Comparison of ENCODE assay signal across 1 cellular context in the genomic region with DNA sequence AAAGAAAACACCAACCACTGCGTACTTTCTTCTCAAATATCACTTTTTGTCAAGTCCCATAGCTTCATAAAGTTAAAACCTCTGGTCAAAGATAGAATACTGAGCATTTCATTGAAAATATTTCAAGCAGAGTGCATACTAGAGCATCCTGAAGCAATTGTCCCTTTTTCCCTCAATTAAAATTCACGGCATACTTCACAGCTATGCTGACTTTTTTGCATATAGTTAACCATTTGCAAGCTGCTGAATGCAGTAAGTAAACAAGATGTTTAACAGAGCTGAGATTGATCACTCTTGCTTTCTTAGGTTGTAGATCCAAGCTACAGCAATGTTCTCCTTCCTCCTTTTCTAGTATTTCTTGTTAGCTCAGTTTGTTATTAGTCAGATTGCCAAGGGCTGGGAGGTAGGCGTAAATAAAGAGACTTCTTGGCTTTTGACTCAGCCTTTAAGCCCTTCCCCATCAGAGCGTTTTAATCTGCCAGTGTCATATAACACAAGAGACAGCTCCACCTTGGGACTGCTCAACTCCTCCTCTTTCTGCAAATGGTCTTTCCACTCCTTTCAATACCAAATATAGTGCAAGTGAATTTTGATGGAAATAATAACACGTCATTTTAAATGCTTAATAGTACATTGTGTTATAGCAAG.
TF ChIP-seq lines count a peak whose summit lies in the region.

A gene with protein sequence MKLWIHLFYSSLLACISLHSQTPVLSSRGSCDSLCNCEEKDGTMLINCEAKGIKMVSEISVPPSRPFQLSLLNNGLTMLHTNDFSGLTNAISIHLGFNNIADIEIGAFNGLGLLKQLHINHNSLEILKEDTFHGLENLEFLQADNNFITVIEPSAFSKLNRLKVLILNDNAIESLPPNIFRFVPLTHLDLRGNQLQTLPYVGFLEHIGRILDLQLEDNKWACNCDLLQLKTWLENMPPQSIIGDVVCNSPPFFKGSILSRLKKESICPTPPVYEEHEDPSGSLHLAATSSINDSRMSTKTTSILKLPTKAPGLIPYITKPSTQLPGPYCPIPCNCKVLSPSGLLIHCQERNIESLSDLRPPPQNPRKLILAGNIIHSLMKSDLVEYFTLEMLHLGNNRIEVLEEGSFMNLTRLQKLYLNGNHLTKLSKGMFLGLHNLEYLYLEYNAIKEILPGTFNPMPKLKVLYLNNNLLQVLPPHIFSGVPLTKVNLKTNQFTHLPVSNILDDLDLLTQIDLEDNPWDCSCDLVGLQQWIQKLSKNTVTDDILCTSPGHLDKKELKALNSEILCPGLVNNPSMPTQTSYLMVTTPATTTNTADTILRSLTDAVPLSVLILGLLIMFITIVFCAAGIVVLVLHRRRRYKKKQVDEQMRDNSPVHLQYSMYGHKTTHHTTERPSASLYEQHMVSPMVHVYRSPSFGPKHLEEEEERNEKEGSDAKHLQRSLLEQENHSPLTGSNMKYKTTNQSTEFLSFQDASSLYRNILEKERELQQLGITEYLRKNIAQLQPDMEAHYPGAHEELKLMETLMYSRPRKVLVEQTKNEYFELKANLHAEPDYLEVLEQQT (minus strand): TSS at position 421 of the 648 bp plus-strand sequence. CDS start 2,911 bp downstream, outside the sequence.

TF ChIP-seq in HepG2, 621 proteins besides CTCF, POLR2A, EP300 and RAD21 (continued from another document):
- TF ChIP-seq, protein P1, sequence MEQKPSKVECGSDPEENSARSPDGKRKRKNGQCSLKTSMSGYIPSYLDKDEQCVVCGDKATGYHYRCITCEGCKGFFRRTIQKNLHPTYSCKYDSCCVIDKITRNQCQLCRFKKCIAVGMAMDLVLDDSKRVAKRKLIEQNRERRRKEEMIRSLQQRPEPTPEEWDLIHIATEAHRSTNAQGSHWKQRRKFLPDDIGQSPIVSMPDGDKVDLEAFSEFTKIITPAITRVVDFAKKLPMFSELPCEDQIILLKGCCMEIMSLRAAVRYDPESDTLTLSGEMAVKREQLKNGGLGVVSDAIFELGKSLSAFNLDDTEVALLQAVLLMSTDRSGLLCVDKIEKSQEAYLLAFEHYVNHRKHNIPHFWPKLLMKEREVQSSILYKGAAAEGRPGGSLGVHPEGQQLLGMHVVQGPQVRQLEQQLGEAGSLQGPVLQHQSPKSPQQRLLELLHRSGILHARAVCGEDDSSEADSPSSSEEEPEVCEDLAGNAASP (CRISPR knock-in tag; IDR thresholded peaks at IDR 0.05; ENCODE audit: borderline replicate concordance) = no peak
- TF ChIP-seq JUNB (CRISPR knock-in tag; IDR thresholded peaks at IDR 0.05; ENCODE audit: borderline replicate concordance) (no peak), ZMYM3 (CRISPR knock-in tag; IDR thresholded peaks at IDR 0.05) (no peak), ZFP36L2 (CRISPR knock-in tag; IDR thresholded peaks at IDR 0.05) (no peak), PCBP2 (optimal IDR thresholded peaks at IDR 0.05; ENCODE audit: low read depth, low read length, poor library complexity, severe bottlenecking) (no peak), SYNCRIP (IDR thresholded peaks at IDR 0.05; ENCODE audit: insufficient read depth, low read depth, low read length) (no peak), CENPT (CRISPR knock-in tag; IDR thresholded peaks at IDR 0.05; ENCODE audit: low read depth) (no peak)
- TF ChIP-seq, protein P2, sequence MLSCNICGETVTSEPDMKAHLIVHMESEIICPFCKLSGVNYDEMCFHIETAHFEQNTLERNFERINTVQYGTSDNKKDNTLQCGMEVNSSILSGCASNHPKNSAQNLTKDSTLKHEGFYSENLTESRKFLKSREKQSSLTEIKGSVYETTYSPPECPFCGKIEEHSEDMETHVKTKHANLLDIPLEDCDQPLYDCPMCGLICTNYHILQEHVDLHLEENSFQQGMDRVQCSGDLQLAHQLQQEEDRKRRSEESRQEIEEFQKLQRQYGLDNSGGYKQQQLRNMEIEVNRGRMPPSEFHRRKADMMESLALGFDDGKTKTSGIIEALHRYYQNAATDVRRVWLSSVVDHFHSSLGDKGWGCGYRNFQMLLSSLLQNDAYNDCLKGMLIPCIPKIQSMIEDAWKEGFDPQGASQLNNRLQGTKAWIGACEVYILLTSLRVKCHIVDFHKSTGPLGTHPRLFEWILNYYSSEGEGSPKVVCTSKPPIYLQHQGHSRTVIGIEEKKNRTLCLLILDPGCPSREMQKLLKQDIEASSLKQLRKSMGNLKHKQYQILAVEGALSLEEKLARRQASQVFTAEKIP (CRISPR knock-in tag; IDR thresholded peaks at IDR 0.05; ENCODE audit: borderline replicate concordance) = no peak
- TF ChIP-seq, protein P3, sequence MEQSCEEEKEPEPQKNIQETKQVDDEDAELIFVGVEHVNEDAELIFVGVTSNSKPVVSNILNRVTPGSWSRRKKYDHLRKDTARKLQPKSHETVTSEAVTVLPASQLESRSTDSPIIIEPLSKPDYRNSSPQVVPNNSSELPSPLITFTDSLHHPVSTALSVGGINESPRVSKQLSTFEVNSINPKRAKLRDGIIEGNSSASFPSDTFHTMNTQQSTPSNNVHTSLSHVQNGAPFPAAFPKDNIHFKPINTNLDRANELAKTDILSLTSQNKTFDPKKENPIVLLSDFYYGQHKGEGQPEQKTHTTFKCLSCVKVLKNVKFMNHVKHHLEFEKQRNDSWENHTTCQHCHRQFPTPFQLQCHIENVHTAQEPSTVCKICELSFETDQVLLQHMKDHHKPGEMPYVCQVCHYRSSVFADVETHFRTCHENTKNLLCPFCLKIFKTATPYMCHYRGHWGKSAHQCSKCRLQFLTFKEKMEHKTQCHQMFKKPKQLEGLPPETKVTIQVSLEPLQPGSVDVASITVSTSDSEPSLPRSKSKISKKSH (CRISPR knock-in tag; IDR thresholded peaks at IDR 0.05; ENCODE audit: borderline replicate concordance) = no peak
- TF ChIP-seq, protein P4, sequence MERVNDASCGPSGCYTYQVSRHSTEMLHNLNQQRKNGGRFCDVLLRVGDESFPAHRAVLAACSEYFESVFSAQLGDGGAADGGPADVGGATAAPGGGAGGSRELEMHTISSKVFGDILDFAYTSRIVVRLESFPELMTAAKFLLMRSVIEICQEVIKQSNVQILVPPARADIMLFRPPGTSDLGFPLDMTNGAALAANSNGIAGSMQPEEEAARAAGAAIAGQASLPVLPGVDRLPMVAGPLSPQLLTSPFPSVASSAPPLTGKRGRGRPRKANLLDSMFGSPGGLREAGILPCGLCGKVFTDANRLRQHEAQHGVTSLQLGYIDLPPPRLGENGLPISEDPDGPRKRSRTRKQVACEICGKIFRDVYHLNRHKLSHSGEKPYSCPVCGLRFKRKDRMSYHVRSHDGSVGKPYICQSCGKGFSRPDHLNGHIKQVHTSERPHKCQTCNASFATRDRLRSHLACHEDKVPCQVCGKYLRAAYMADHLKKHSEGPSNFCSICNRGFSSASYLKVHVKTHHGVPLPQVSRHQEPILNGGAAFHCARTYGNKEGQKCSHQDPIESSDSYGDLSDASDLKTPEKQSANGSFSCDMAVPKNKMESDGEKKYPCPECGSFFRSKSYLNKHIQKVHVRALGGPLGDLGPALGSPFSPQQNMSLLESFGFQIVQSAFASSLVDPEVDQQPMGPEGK (CRISPR knock-in tag; IDR thresholded peaks at IDR 0.05) = no peak
